12 cellular contexts compared by ENCODE assay signal in genomic region chr1:76035053-76035452, GRCh38. TPM values are rescaled to one million over a fixed set of nuclear protein-coding genes. Genes with fewer than 3 reads are reported as not detected.
DNase-seq lines count a peak whose midpoint lies in the region; ATAC-seq and TF ChIP-seq lines count a peak whose summit lies in the region.
"Had no signal": no experiment of that assay in that cellular context is flagged by ENCODE, and none has a peak within 500 bp of the region (broad histone marks: within the 10 kb centered on the region; RNA-seq: fewer than 3 reads in every experiment).

No MANE protein-coding gene starts in this region.

- no TSS peak for BruUV-seq in PC-9 (replicated peaks; lab: Mats Ljungman, UMichigan)

- H3K27ac ChIP-seq in cardiac muscle cell (no peak overlapping the region), PC-9 (no peak overlapping the region), psoas muscle (no peak overlapping the region)
- H3K27ac ChIP-seq: SJSA1 had no signal

- H3K27me3 Mint-ChIP-seq in activated CD8-positive, alpha-beta T cell treated with anti-CD3 and anti-CD28 coated beads for 36 hours, result peaks cover 4% of the 10 kb centered on the region
- H3K27me3 Mint-ChIP-seq: dendritic cell treated with granulocyte-macrophage colony-stimulating factor and Interleukin-4, amounts not matched to agents 40 ng/mL and 50 ng/mL, for 4 days had no signal

- H3K4me3 ChIP-seq in cardiac muscle cell (no peak overlapping the region), PC-9 (no peak overlapping the region), fibroblast of villous mesenchyme (ENCODE audit: low read depth, low read length) (no peak overlapping the region), psoas muscle (no peak overlapping the region)
- H3K4me3 ChIP-seq: SJSA1 had no signal

- DNase-seq in cardiac muscle cell (ENCODE audit: low read depth in 1 of 2, low spot score in 1 of 2) (peak in 1 of 2 donors; percentile 20), Right ventricle myocardium superior (no peak), PC-9 (no peak), fibroblast of villous mesenchyme (ENCODE audit: low read depth) (no peak), superior temporal gyrus (ENCODE audit: extremely low spot score) (peak; percentile 48), psoas muscle (no peak)
- no peak for DNase-seq in activated CD8-positive, alpha-beta T cell treated with anti-CD3 and anti-CD28 coated beads for 36 hours
- DNase-seq: CD4-positive, CD25-positive, alpha-beta regulatory T cell had no signal

- POLR2A ChIA-PET in PC-9 (lab: Charles Lee; ENCODE audit: unreplicated experiment), result no interaction called here
- POLR2A ChIA-PET in activated CD8-positive, alpha-beta T cell treated with anti-CD3 and anti-CD28 coated beads for 36 hours (lab: Charles Lee), result no interaction called here

- WGBS in psoas muscle, 3 donors, result 31 to 52% (median 49%) methylated on average over 2 of the region's 2 CpGs

- TF ChIP-seq CTCF in cardiac muscle cell (IDR thresholded peaks at IDR 0.05; ENCODE audit: low read depth, low read length), result peak; percentile 41
- peak; percentile 46 for TF ChIP-seq CTCF in PC-9 (conservative IDR thresholded peaks at IDR 0.05)
- TF ChIP-seq CTCF in fibroblast of villous mesenchyme (IDR thresholded peaks at IDR 0.05; ENCODE audit: insufficient read depth, low read depth, low read length), result peak; percentile 22
- TF ChIP-seq CTCF in activated CD8-positive, alpha-beta T cell treated with anti-CD3 and anti-CD28 coated beads for 36 hours (IDR thresholded peaks at IDR 0.05), result no peak
- no peak for TF ChIP-seq CTCF in psoas muscle (IDR thresholded peaks at IDR 0.05)

- CTCF ChIA-PET in PC-9 (lab: Charles Lee), result no interaction called here
- CTCF ChIA-PET in activated CD8-positive, alpha-beta T cell treated with anti-CD3 and anti-CD28 coated beads for 36 hours (lab: Charles Lee), result interaction anchor here (1.0 kb wide), 1 partner anchor 44 kb away, joined by 3 read pairs; no protein-coding TSS in a partner anchor

- H3K9me3 Mint-ChIP-seq in activated CD8-positive, alpha-beta T cell treated with anti-CD3 and anti-CD28 coated beads for 36 hours, result peaks cover 1% of the 10 kb centered on the region
- H3K9me3 Mint-ChIP-seq: CD4-positive, CD25-positive, alpha-beta regulatory T cell; dendritic cell treated with granulocyte-macrophage colony-stimulating factor and Interleukin-4, amounts not matched to agents 40 ng/mL and 50 ng/mL, for 4 days had no signal

- no peaks in the 10 kb centered on the region for H3K4me1 Mint-ChIP-seq in activated CD8-positive, alpha-beta T cell treated with anti-CD3 and anti-CD28 coated beads for 36 hours (ENCODE audit: low read depth)
- H3K4me1 Mint-ChIP-seq: CD4-positive, CD25-positive, alpha-beta regulatory T cell had no signal

- H2AFZ ChIP-seq in PC-9, result no peak overlapping the region

- no peaks in the 10 kb centered on the region for H3K36me3 Mint-ChIP-seq in activated CD8-positive, alpha-beta T cell treated with anti-CD3 and anti-CD28 coated beads for 36 hours (ENCODE audit: low read depth)
- H3K36me3 Mint-ChIP-seq: CD4-positive, CD25-positive, alpha-beta regulatory T cell had no signal

- no peak overlapping the region for H3K4me2 ChIP-seq in PC-9

- no peak overlapping the region for H3K27ac Mint-ChIP-seq in activated CD8-positive, alpha-beta T cell treated with anti-CD3 and anti-CD28 coated beads for 36 hours
- H3K27ac Mint-ChIP-seq: CD4-positive, CD25-positive, alpha-beta regulatory T cell; dendritic cell treated with granulocyte-macrophage colony-stimulating factor and Interleukin-4, amounts not matched to agents 40 ng/mL and 50 ng/mL, for 4 days had no signal

- H4K20me1 ChIP-seq in PC-9 (ENCODE audit: insufficient read depth), result no peaks in the 10 kb centered on the region

- no peak overlapping the region for H3K4me3 Mint-ChIP-seq in activated CD8-positive, alpha-beta T cell treated with anti-CD3 and anti-CD28 coated beads for 36 hours
- H3K4me3 Mint-ChIP-seq: CD4-positive, CD25-positive, alpha-beta regulatory T cell; dendritic cell treated with granulocyte-macrophage colony-stimulating factor and Interleukin-4, amounts not matched to agents 40 ng/mL and 50 ng/mL, for 4 days had no signal

- H3K36me3 ChIP-seq in cardiac muscle cell, result no peaks in the 10 kb centered on the region
- no peaks in the 10 kb centered on the region for H3K36me3 ChIP-seq in PC-9 (ENCODE audit: low read depth)
- H3K36me3 ChIP-seq in psoas muscle (ENCODE audit: insufficient read depth in 1 of 2, low read depth in 1 of 2), result no peaks in the 10 kb centered on the region
- H3K36me3 ChIP-seq: SJSA1 had no signal

- intact Hi-C loops in Right ventricle myocardium superior (cut with DNase I), result no loop called here
- intact Hi-C loops in PC-9 (cut with micrococcal nuclease; ENCODE audit: unreplicated experiment), result no loop called here
- intact Hi-C loops in activated CD8-positive, alpha-beta T cell treated with anti-CD3 and anti-CD28 coated beads for 36 hours (cut with micrococcal nuclease), result no loop called here
- intact Hi-C loops in psoas muscle (cut with DNase I), result no loop called here

- ATAC-seq in Right ventricle myocardium superior (ENCODE audit: poor library complexity) (no peak), psoas muscle (no peak), GM21576 (IDR thresholded peaks at IDR 0.05; ENCODE audit: unreplicated experiment) (no peak)
- ATAC-seq in activated CD8-positive, alpha-beta T cell treated with anti-CD3 and anti-CD28 coated beads for 36 hours, result no peak
- ATAC-seq: left lobe of liver had no signal

- no peaks in the 10 kb centered on the region for H3K4me1 ChIP-seq in cardiac muscle cell (ENCODE audit: low read depth)
- H3K4me1 ChIP-seq in PC-9 (replicated peaks; ENCODE audit: insufficient read depth), result no peaks in the 10 kb centered on the region
- H3K4me1 ChIP-seq in psoas muscle, result no peaks in the 10 kb centered on the region
- H3K4me1 ChIP-seq: SJSA1 had no signal

- H3K27me3 ChIP-seq in cardiac muscle cell (no peaks in the 10 kb centered on the region), PC-9 (ENCODE audit: insufficient read depth, low read depth) (0 out of 2 replicates have a peak, but pooled peaks cover 3% of the 10 kb centered on the region), psoas muscle (ENCODE audit: insufficient read depth in 3 of 3, low read length in 2 of 3) (no peaks in the 10 kb centered on the region)

- H3K9me3 ChIP-seq in cardiac muscle cell (ENCODE audit: low read depth) (no peaks in the 10 kb centered on the region), PC-9 (ENCODE audit: insufficient read depth, low read depth) (no peaks in the 10 kb centered on the region), psoas muscle (no peaks in the 10 kb centered on the region)
- H3K9me3 ChIP-seq: SJSA1 had no signal

- H3K9me2 ChIP-seq in PC-9 (ENCODE audit: insufficient read depth), result no peaks in the 10 kb centered on the region

- no peaks in the 10 kb centered on the region for H3K79me2 ChIP-seq in PC-9 (ENCODE audit: low read depth)

- H3F3A ChIP-seq in PC-9 (ENCODE audit: insufficient read depth, low read depth), result no peaks in the 10 kb centered on the region

RNA-seq across cellular contexts. Expression of gene ST6GALNAC3, which starts 39.5 kb away (rescaled TPM):
- total RNA-seq in cardiac muscle cell, result 6.6 and 10.4 TPM in 2 replicates
- 8.6 and 14.8 TPM in 2 replicates for polyA plus RNA-seq in cardiac muscle cell
- 4.5 TPM for total RNA-seq in Right ventricle myocardium superior
- 0.04 TPM in 1 of 2 replicates, not detected in the other for total RNA-seq in PC-9 (2021)
- 1.3 TPM in 2 replicates for total RNA-seq in fibroblast of villous mesenchyme
- 1 to 10 TPM; 2.7 to 2.9 TPM for total RNA-seq in activated CD8-positive, alpha-beta T cell treated with anti-CD3 and anti-CD28 coated beads for 36 hours
- 1 to 10 TPM; 2.3 to 5.4 (median 3.9) TPM for total RNA-seq in psoas muscle
- 1 to 10 TPM; 1.3 to 1.9 (median 1.8) TPM for polyA plus RNA-seq in psoas muscle

Comparison
In these comparisons a context has a peak if more than half of its experiments do, and no peak if none do; other contexts are left out.
1. CTCF ChIP-seq: peak in cardiac muscle cell (single experiment), PC-9 (single experiment) and fibroblast of villous mesenchyme (single experiment); none in activated CD8-positive, alpha-beta T cell treated with anti-CD3 and anti-CD28 coated beads for 36 hours (single experiment) and psoas muscle (single experiment).